In genomic region chr15:91944334-91944733, GRCh38 we compare ENCODE assay signal across 16 cellular contexts.
DNase-seq lines count a peak whose midpoint lies in the region; ATAC-seq and TF ChIP-seq lines count a peak whose summit lies in the region.
"Had no signal": no experiment of that assay in that cellular context is flagged by ENCODE, and none has a peak within 500 bp of the region (broad histone marks: within the 10 kb centered on the region; RNA-seq: fewer than 3 reads in every experiment).

No MANE protein-coding gene starts in this region.

- BruUV-seq in Calu3 (replicated peaks; lab: Mats Ljungman, UMichigan) (no TSS peak), MCF 10A (replicated peaks; lab: Mats Ljungman, UMichigan) (no TSS peak)

- no peaks in the 10 kb centered on the region for H3K9me3 ChIP-seq in right cardiac atrium (ENCODE audit: control insufficient read depth, low read length)
- H3K9me3 ChIP-seq: heart right ventricle had no signal

- intact Hi-C loops in Calu3 (cut with micrococcal nuclease; ENCODE audit: unreplicated experiment) = loop anchor here (5.0 to 10.0 kb wide), 5 partner anchors 237 to 642 kb away; no protein-coding TSS in a partner anchor
- intact Hi-C loops in MCF 10A (cut with micrococcal nuclease) = loop anchor here (5.0 to 10.0 kb wide), 3 partner anchors 38 to 422 kb away; no protein-coding TSS in a partner anchor
- intact Hi-C loops in right cardiac atrium (cut with DNase I) = loop anchor here in 3 of 4 donors (5.0 to 10.0 kb wide), 6 partner anchors 82 to 640 kb away; partner anchors contain the start of gene SLCO3A1 (in 1 of the 3)

- TF ChIP-seq CTCF in Calu3 (IDR thresholded peaks at IDR 0.05; ENCODE audit: unreplicated experiment) (no peak), MCF 10A (IDR thresholded peaks at IDR 0.05; ENCODE audit: unreplicated experiment) (no peak)

- 46% methylated on average over 7 of the region's 7 CpGs for WGBS in right cardiac atrium

- no peak for ATAC-seq in right cardiac atrium
- ATAC-seq: activated CD4-positive, alpha-beta T cell treated with anti-CD3 and anti-CD28 coated beads for 36 hours; stimulated activated memory B cell treated with anti-CD40 and anti-IgM and Interleukin-4, amounts not matched to agents 10 μg/mL and 1 μg/mL and 100 μg/mL, for 72 hours had no signal

- no peaks in the 10 kb centered on the region for H3K9me3 Mint-ChIP-seq in Calu3 (ENCODE audit: low read depth, unreplicated experiment)
- H3K9me3 Mint-ChIP-seq in MCF 10A (ENCODE audit: unreplicated experiment) = no peaks in the 10 kb centered on the region
- H3K9me3 Mint-ChIP-seq: activated naive CD8-positive, alpha-beta T cell treated with anti-CD3 and anti-CD28 coated beads for 36 hours had no signal

- CTCF ChIA-PET in Calu3 (lab: Charles Lee) = interaction anchor here (1.2 kb wide), 2 partner anchors 77 to 126 kb away, joined by 3 to 5 read pairs; no protein-coding TSS in a partner anchor
- CTCF ChIA-PET in MCF 10A (lab: Yijun Ruan, JAX) = interaction anchor here (0.6 to 1.5 kb wide), 7 partner anchors 8 to 988 kb away, joined by 3 to 6 read pairs (median 3); partner anchors contain the start of gene CHD2

- peaks cover 52% of the 10 kb centered on the region for H3K4me1 ChIP-seq in right cardiac atrium (ENCODE audit: control insufficient read depth, insufficient read depth, low read length)

- POLR2A ChIA-PET in MCF 10A (lab: Yijun Ruan, JAX) = interaction anchor here (0.7 to 2.5 kb wide), 5 partner anchors 9 to 93 kb away, joined by 3 to 12 read pairs (median 4); partner anchors contain the start of gene SLCO3A1

- H3K27ac Mint-ChIP-seq in Calu3 (ENCODE audit: unreplicated experiment) (peak overlapping the region; percentile 90), MCF 10A (ENCODE audit: low read depth, unreplicated experiment) (peak overlapping the region; percentile 95)
- H3K27ac Mint-ChIP-seq: activated CD4-positive, alpha-beta T cell treated with anti-CD3 and anti-CD28 coated beads for 36 hours; activated naive CD8-positive, alpha-beta T cell treated with anti-CD3 and anti-CD28 coated beads for 36 hours; stimulated activated memory B cell treated with anti-CD40 and anti-IgM and Interleukin-4, amounts not matched to agents 10 μg/mL and 1 μg/mL and 100 μg/mL, for 72 hours had no signal

- H3K36me3 Mint-ChIP-seq in Calu3 (ENCODE audit: insufficient read depth, unreplicated experiment) (peaks cover 55% of the 10 kb centered on the region), MCF 10A (ENCODE audit: insufficient read depth, unreplicated experiment) (no peaks in the 10 kb centered on the region)
- H3K36me3 Mint-ChIP-seq: activated naive CD8-positive, alpha-beta T cell treated with anti-CD3 and anti-CD28 coated beads for 36 hours had no signal

- DNase-seq in Calu3 = no peak
- DNase-seq in MCF 10A (ENCODE audit: unreplicated experiment) = no peak
- DNase-seq in right cardiac atrium = peak in 2 of 3 donors; percentile 54 to 68
- no peak for DNase-seq in DMS 273 (lab: John Stamatoyannopoulos, UW; ENCODE audit: unreplicated experiment)
- no peak for DNase-seq in NAMALWA (ENCODE audit: low spot score)
- DNase-seq in HuH-7 (ENCODE audit: low spot score) = no peak
- DNase-seq in NCI-H526 treated with DMSO at 0.1 percent for 48 hours (lab: John Stamatoyannopoulos, UW) = no peak
- DNase-seq: activated CD4-positive, alpha-beta T cell treated with anti-CD3 and anti-CD28 coated beads for 36 hours; activated naive CD8-positive, alpha-beta T cell treated with anti-CD3 and anti-CD28 coated beads for 36 hours; HCEC 1CT; heart right ventricle; NCI-H2029; stimulated activated CD4-positive, alpha-beta T cell treated with anti-CD3 and anti-CD28 coated beads, Interleukin-1b, Interleukin-23, amount 100 ng/mL, for 48 hours; trophoblast cell had no signal

- H3K4me3 Mint-ChIP-seq in Calu3 (ENCODE audit: low read depth, unreplicated experiment) (peak overlapping the region; percentile 14), MCF 10A (ENCODE audit: unreplicated experiment) (no peak overlapping the region)
- H3K4me3 Mint-ChIP-seq: activated CD4-positive, alpha-beta T cell treated with anti-CD3 and anti-CD28 coated beads for 36 hours; activated naive CD8-positive, alpha-beta T cell treated with anti-CD3 and anti-CD28 coated beads for 36 hours; stimulated activated memory B cell treated with anti-CD40 and anti-IgM and Interleukin-4, amounts not matched to agents 10 μg/mL and 1 μg/mL and 100 μg/mL, for 72 hours had no signal

- no peaks in the 10 kb centered on the region for H3K27me3 Mint-ChIP-seq in Calu3 (ENCODE audit: unreplicated experiment)
- no peaks in the 10 kb centered on the region for H3K27me3 Mint-ChIP-seq in MCF 10A (ENCODE audit: insufficient read depth, unreplicated experiment)
- H3K27me3 Mint-ChIP-seq: activated CD4-positive, alpha-beta T cell treated with anti-CD3 and anti-CD28 coated beads for 36 hours; activated naive CD8-positive, alpha-beta T cell treated with anti-CD3 and anti-CD28 coated beads for 36 hours had no signal

- H3K4me1 Mint-ChIP-seq in Calu3 (ENCODE audit: low read depth, unreplicated experiment) (peaks cover 100% of the 10 kb centered on the region), MCF 10A (ENCODE audit: insufficient read depth, unreplicated experiment) (peaks cover 78% of the 10 kb centered on the region)
- H3K4me1 Mint-ChIP-seq: stimulated activated memory B cell treated with anti-CD40 and anti-IgM and Interleukin-4, amounts not matched to agents 10 μg/mL and 1 μg/mL and 100 μg/mL, for 72 hours had no signal

- H3K27me3 ChIP-seq in right cardiac atrium (ENCODE audit: control insufficient read depth, insufficient read depth) = no peaks in the 10 kb centered on the region
- H3K27me3 ChIP-seq: heart right ventricle had no signal

- H3K27ac ChIP-seq in right cardiac atrium (ENCODE audit: low read length) = peak overlapping the region; percentile 84
- H3K27ac ChIP-seq in skin epidermis = peak overlapping the region in 12 of 21 experiments; percentile 16 to 86 (median 74)

- H3K4me3 ChIP-seq in right cardiac atrium (ENCODE audit: low read length) (no peak overlapping the region), skin epidermis (no peak overlapping the region)
- H3K4me3 ChIP-seq: heart right ventricle had no signal

Comparison
In these comparisons a context has a peak if more than half of its experiments do, and no peak if none do; other contexts are left out.
1. DNase-seq: peak in right cardiac atrium (2 of 3); none in Calu3 (single experiment), MCF 10A (single experiment), DMS 273 (single experiment), NAMALWA (single experiment), HuH-7 (single experiment) and NCI-H526 treated with DMSO at 0.1 percent for 48 hours (single experiment).